Comparison of ENCODE assay signal across 13 cellular contexts in the genomic region with DNA sequence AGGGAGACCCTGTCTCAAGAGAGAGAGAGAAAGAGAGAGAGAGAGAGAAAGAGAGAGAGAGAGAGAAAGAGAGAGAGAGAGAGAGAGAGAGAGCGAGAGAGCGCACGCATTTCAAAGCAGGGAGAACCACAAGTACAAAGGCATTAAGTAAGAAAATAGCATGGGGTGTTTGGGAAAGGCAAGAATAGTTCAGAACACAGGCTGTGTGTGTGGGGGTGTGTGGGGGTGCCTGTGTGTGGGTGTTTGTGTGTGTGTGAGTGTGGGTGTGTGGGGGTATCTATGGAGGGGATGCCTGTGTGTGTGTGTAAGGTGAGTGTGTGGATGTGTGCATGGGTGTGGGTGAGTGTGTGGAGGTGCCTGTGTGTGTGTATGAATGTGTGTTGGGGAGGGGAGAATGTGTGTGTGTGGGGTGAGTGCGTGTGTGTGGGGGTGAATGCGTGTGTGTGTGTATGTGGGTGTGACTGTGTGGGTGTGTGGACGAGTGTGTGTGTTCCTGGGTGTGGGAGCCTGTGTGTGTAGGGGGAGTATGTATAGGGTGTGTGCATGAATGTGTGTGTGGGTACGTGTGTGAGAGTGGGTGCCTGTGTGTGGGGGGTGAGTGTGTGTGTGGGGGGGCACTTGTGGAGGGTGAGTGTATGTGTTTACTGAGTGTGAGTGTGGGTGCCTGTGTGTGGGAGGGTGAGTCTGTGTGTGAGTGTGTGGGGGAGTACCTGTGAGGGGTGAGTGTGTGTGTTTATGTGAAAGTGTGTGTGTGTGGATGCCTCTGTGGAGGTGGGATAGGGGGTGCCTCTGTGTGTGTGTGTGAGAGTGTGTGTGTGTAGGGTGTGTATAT. TPM values are rescaled to one million over a fixed set of nuclear protein-coding genes. Genes with fewer than 3 reads are reported as not detected.
A peak's percentile ranks its signal among the peaks of the same experiment; 100 is the strongest.
DNase-seq lines count a peak whose midpoint lies in the region; ATAC-seq and TF ChIP-seq lines count a peak whose summit lies in the region.
"Had no signal": no experiment of that assay in that cellular context is flagged by ENCODE, and none has a peak within 500 bp of the region (broad histone marks: within the 10 kb centered on the region; RNA-seq: fewer than 3 reads in every experiment).

No MANE protein-coding gene starts in this region.

- H3K27me3 Mint-ChIP-seq in CD4-positive, alpha-beta memory T cell = no peaks in the 10 kb centered on the region
- H3K27me3 Mint-ChIP-seq in activated T-helper 17 cell treated with anti-CD3 and anti-CD28 coated beads, Interleukin-2, amount 50 U/mL, for 72 hours = no peaks in the 10 kb centered on the region
- H3K27me3 Mint-ChIP-seq in mesothelial cell of epicardium (ENCODE audit: low read depth) = no peaks in the 10 kb centered on the region

- H3K4me3 ChIP-seq in CD4-positive, alpha-beta memory T cell (ENCODE audit: low read length in 2 of 2) = peak overlapping the region; percentile 5 to 36
- H3K4me3 ChIP-seq in Jurkat, Clone E6-1 (ENCODE audit: low read length) = peak overlapping the region; percentile 97
- H3K4me3 ChIP-seq in ovary = no peak overlapping the region
- H3K4me3 ChIP-seq: skin epidermis had no signal

- peaks cover 39% of the 10 kb centered on the region for H3K36me3 ChIP-seq in CD4-positive, alpha-beta memory T cell (ENCODE audit: insufficient read depth, low read length)
- no peaks in the 10 kb centered on the region for H3K36me3 ChIP-seq in ovary

- peaks cover 42 to 63% (median 50%) of the 10 kb centered on the region in 4 donors for H3K4me1 Mint-ChIP-seq in CD4-positive, alpha-beta memory T cell
- H3K4me1 Mint-ChIP-seq in activated T-helper 17 cell treated with anti-CD3 and anti-CD28 coated beads, Interleukin-2, amount 50 U/mL, for 72 hours = peaks cover 31% of the 10 kb centered on the region
- peaks cover 29% of the 10 kb centered on the region for H3K4me1 Mint-ChIP-seq in mesothelial cell of epicardium

- peak overlapping the region; percentile 62 for H3K27ac ChIP-seq in CD4-positive, alpha-beta memory T cell (ENCODE audit: low read depth, low read length)
- no peak overlapping the region for H3K27ac ChIP-seq in ovary

- TF ChIP-seq POLR2A in ovary (IDR thresholded peaks at IDR 0.05) = no peak

- POLR2A ChIA-PET in CD4-positive, alpha-beta memory T cell (lab: Charles Lee; ENCODE audit: partially characterized antibody) = interaction anchor here (0.6 to 25.8 kb wide), 12 partner anchors 18 to 72 kb away, joined by 3 to 819 read pairs (median 8); partner anchors contain the start of genes CCDC28B, FAM167B, HDAC1 and LCK

- peak; percentile 29 for ATAC-seq in activated T-helper 17 cell treated with anti-CD3 and anti-CD28 coated beads, Interleukin-2, amount 50 U/mL, for 72 hours (replicated peaks)
- ATAC-seq in GM21528 (IDR thresholded peaks at IDR 0.05; ENCODE audit: low FRiP score, unreplicated experiment) = no peak
- ATAC-seq in GM19467 (IDR thresholded peaks at IDR 0.05; ENCODE audit: unreplicated experiment) = no peak

- H3K9me3 ChIP-seq in CD4-positive, alpha-beta memory T cell (ENCODE audit: control insufficient read depth in 1 of 2, low read length in 2 of 2) = no peaks in the 10 kb centered on the region
- no peaks in the 10 kb centered on the region for H3K9me3 ChIP-seq in ovary

- peaks cover 0 to 3% (median 0%) of the 10 kb centered on the region in 8 donors for H3K9me3 Mint-ChIP-seq in CD4-positive, alpha-beta memory T cell
- no peaks in the 10 kb centered on the region for H3K9me3 Mint-ChIP-seq in activated T-helper 17 cell treated with anti-CD3 and anti-CD28 coated beads, Interleukin-2, amount 50 U/mL, for 72 hours
- no peaks in the 10 kb centered on the region for H3K9me3 Mint-ChIP-seq in mesothelial cell of epicardium

- DNase-seq in CD4-positive, alpha-beta memory T cell = peak in 3 of 5 donors; percentile 38 to 59 (median 49)
- DNase-seq in Jurkat, Clone E6-1 (ENCODE audit: low read depth, low spot score) = peak; percentile 70
- no peak for DNase-seq in mesothelial cell of epicardium (ENCODE audit: low spot score in 2 of 2, unreplicated experiment in 2 of 2)
- no peak for DNase-seq in NCI-H1436 (lab: John Stamatoyannopoulos, UW)
- DNase-seq in ovary = no peak
- DNase-seq: cerebellar nuclear complex, Karpas-422, NCI-H1930 had no signal

- intact Hi-C loops in CD4-positive, alpha-beta memory T cell (cut with micrococcal nuclease) = loop anchor here (1.0 to 2.0 kb wide), 3 partner anchors 8 to 32 kb away; no protein-coding TSS in a partner anchor
- intact Hi-C loops in ovary (cut with DNase I) = no loop called here

- peaks cover 61% of the 10 kb centered on the region for H3K4me1 ChIP-seq in CD4-positive, alpha-beta memory T cell (ENCODE audit: insufficient read depth, low read length)
- H3K4me1 ChIP-seq in ovary (ENCODE audit: insufficient read depth) = no peaks in the 10 kb centered on the region

- WGBS in ovary, 3 donors = 52 to 59% (median 56%) methylated on average over 7 of the region's 7 CpGs

- TF ChIP-seq EP300 in ovary (IDR thresholded peaks at IDR 0.05) = no peak

- no peaks in the 10 kb centered on the region for H3K27me3 ChIP-seq in CD4-positive, alpha-beta memory T cell (ENCODE audit: insufficient read depth, low read length)
- H3K27me3 ChIP-seq in ovary = no peaks in the 10 kb centered on the region

- peak overlapping the region; percentile 95 to 100 (median 97) for H3K27ac Mint-ChIP-seq in CD4-positive, alpha-beta memory T cell
- H3K27ac Mint-ChIP-seq in activated T-helper 17 cell treated with anti-CD3 and anti-CD28 coated beads, Interleukin-2, amount 50 U/mL, for 72 hours = peak overlapping the region; percentile 98
- H3K27ac Mint-ChIP-seq in mesothelial cell of epicardium = peak overlapping the region; percentile 94

- H3K4me3 Mint-ChIP-seq in CD4-positive, alpha-beta memory T cell = peak overlapping the region; percentile 82 to 89 (median 82)
- peak overlapping the region; percentile 85 for H3K4me3 Mint-ChIP-seq in activated T-helper 17 cell treated with anti-CD3 and anti-CD28 coated beads, Interleukin-2, amount 50 U/mL, for 72 hours
- peak overlapping the region; percentile 50 for H3K4me3 Mint-ChIP-seq in mesothelial cell of epicardium

- CTCF ChIA-PET in CD4-positive, alpha-beta memory T cell (lab: Charles Lee; ENCODE audit: partially characterized antibody) = interaction anchor here (0.7 to 2.0 kb wide), 7 partner anchors 8 to 32 kb away, joined by 3 to 15 read pairs (median 6); partner anchors contain the start of gene LCK

- H3K36me3 Mint-ChIP-seq in CD4-positive, alpha-beta memory T cell = peaks cover 26 to 64% of the 10 kb centered on the region in 2 donors
- peaks cover 79% of the 10 kb centered on the region for H3K36me3 Mint-ChIP-seq in activated T-helper 17 cell treated with anti-CD3 and anti-CD28 coated beads, Interleukin-2, amount 50 U/mL, for 72 hours (ENCODE audit: low read depth)
- H3K36me3 Mint-ChIP-seq in mesothelial cell of epicardium = no peaks in the 10 kb centered on the region

- no peak for TF ChIP-seq CTCF in mesothelial cell of epicardium (IDR thresholded peaks at IDR 0.05; ENCODE audit: unreplicated experiment)
- TF ChIP-seq CTCF in ovary (IDR thresholded peaks at IDR 0.05) = no peak

RNA-seq across cellular contexts. Expression of gene HDAC1, which starts 19.1 kb away (rescaled TPM):
- total RNA-seq in CD4-positive, alpha-beta memory T cell = 100 to 1,000 TPM; 174 to 190 TPM
- 100 to 1,000 TPM; 169 to 185 TPM for polyA plus RNA-seq in CD4-positive, alpha-beta memory T cell
- polyA plus RNA-seq in Jurkat, Clone E6-1 (2012; ENCODE audit: insufficient read depth, insufficient read length) = 525 TPM
- 100 to 1,000 TPM; 171 to 199 TPM for total RNA-seq in activated T-helper 17 cell treated with anti-CD3 and anti-CD28 coated beads, Interleukin-2, amount 50 U/mL, for 72 hours
- total RNA-seq in mesothelial cell of epicardium (122 to 131 TPM (median 127 TPM) in 3 replicates), ovary (100 to 1,000 TPM in 1 of 7 donors, 10 to 100 TPM in 6; 52.9 to 107 (median 89.2) TPM)
- polyA plus RNA-seq in ovary = 100 to 1,000 TPM in 1 of 2 donors, 10 to 100 TPM in 1; 66.7 to 101 TPM

RNA-seq across cellular contexts. Expression of gene LCK, which starts 21.7 kb away (rescaled TPM):
- 100 to 1,000 TPM; 431 to 436 TPM for total RNA-seq in CD4-positive, alpha-beta memory T cell
- polyA plus RNA-seq in CD4-positive, alpha-beta memory T cell = 1,000 to 10,000 TPM in 1 of 2 donors, 100 to 1,000 TPM in 1; 779 to 1,233 TPM
- polyA plus RNA-seq in Jurkat, Clone E6-1 (2012; ENCODE audit: insufficient read depth, insufficient read length) = 586 TPM
- 100 to 1,000 TPM; 228 to 323 TPM for total RNA-seq in activated T-helper 17 cell treated with anti-CD3 and anti-CD28 coated beads, Interleukin-2, amount 50 U/mL, for 72 hours
- 1.4 to 1.8 TPM (median 1.5 TPM) in 3 replicates for total RNA-seq in mesothelial cell of epicardium
- 1 to 10 TPM in 3 of 7 donors, under 1 TPM in 4; 0.35 to 1.4 (median 0.92) TPM for total RNA-seq in ovary
- polyA plus RNA-seq in ovary = 1 to 10 TPM in 1 of 2 donors, under 1 TPM in 1; 0.69 to 2.8 TPM
- total RNA-seq: fibroblast of lung had no signal
- polyA plus RNA-seq: fibroblast of lung had no signal

RNA-seq across cellular contexts. Expression of gene FAM167B, which starts 25.8 kb away (rescaled TPM):
- 1 to 10 TPM in 1 of 2 experiments, under 1 TPM in 1; 0.50 to 1.2 TPM for total RNA-seq in CD4-positive, alpha-beta memory T cell
- not detected for polyA plus RNA-seq in CD4-positive, alpha-beta memory T cell
- 1.3 TPM for polyA plus RNA-seq in Jurkat, Clone E6-1 (2012; ENCODE audit: insufficient read depth, insufficient read length)
- total RNA-seq in activated T-helper 17 cell treated with anti-CD3 and anti-CD28 coated beads, Interleukin-2, amount 50 U/mL, for 72 hours = 1 to 10 TPM in 1 of 2 donors, under 1 TPM in 1; 0.99 to 1.1 TPM
- total RNA-seq in mesothelial cell of epicardium (1.8 to 2.9 TPM (median 2.3 TPM) in 3 replicates), ovary (1 to 10 TPM in 6 of 7 donors, not detected in 1; 1.5 to 7.8 (median 3.6) TPM)
- polyA plus RNA-seq in ovary = 1 to 10 TPM; 2.3 to 3.4 TPM

RNA-seq across cellular contexts. Expression of gene EIF3I, which starts 50.6 kb away (rescaled TPM):
- total RNA-seq in CD4-positive, alpha-beta memory T cell = 10 to 100 TPM; 78.3 to 85.3 TPM
- polyA plus RNA-seq in CD4-positive, alpha-beta memory T cell = 100 to 1,000 TPM; 165 to 248 TPM
- 419 TPM for polyA plus RNA-seq in Jurkat, Clone E6-1 (2012; ENCODE audit: insufficient read depth, insufficient read length)
- 100 to 1,000 TPM; 203 to 303 TPM for total RNA-seq in activated T-helper 17 cell treated with anti-CD3 and anti-CD28 coated beads, Interleukin-2, amount 50 U/mL, for 72 hours
- total RNA-seq in mesothelial cell of epicardium (143 to 147 TPM (median 146 TPM) in 3 replicates), ovary (100 to 1,000 TPM; 140 to 194 (median 161) TPM)
- 100 to 1,000 TPM; 189 to 272 TPM for polyA plus RNA-seq in ovary

RNA-seq across cellular contexts. Expression of gene TMEM234, which starts 50.6 kb away (rescaled TPM):
- total RNA-seq in CD4-positive, alpha-beta memory T cell = 10 to 100 TPM; 27.1 to 30.7 TPM
- 1 to 10 TPM; 5.1 to 6.1 TPM for polyA plus RNA-seq in CD4-positive, alpha-beta memory T cell
- polyA plus RNA-seq in Jurkat, Clone E6-1 (2012; ENCODE audit: insufficient read depth, insufficient read length) = 8.7 TPM
- 10 to 100 TPM; 11.4 to 12.9 TPM for total RNA-seq in activated T-helper 17 cell treated with anti-CD3 and anti-CD28 coated beads, Interleukin-2, amount 50 U/mL, for 72 hours
- total RNA-seq in mesothelial cell of epicardium = 28.9 to 33.3 TPM (median 32.9 TPM) in 3 replicates
- total RNA-seq in ovary = 10 to 100 TPM; 11.6 to 34.6 (median 24.6) TPM
- 10 to 100 TPM in 1 of 2 donors, 1 to 10 TPM in 1; 9.4 to 13.8 TPM for polyA plus RNA-seq in ovary

Comparison
In these comparisons a context has a peak if more than half of its experiments do, and no peak if none do; other contexts are left out.
1. DNase-seq: peak in CD4-positive, alpha-beta memory T cell (3 of 5) and Jurkat, Clone E6-1 (single experiment); none in mesothelial cell of epicardium (0 of 2), NCI-H1436 (single experiment) and ovary (0 of 5).
2. RNA of gene LCK, which starts 21.7 kb away (total RNA-seq): 431 to 436 TPM in CD4-positive, alpha-beta memory T cell and 228 to 323 TPM in activated T-helper 17 cell treated with anti-CD3 and anti-CD28 coated beads, Interleukin-2, amount 50 U/mL, for 72 hours; 1.4 to 1.8 TPM in mesothelial cell of epicardium and 0.35 to 1.4 TPM in ovary; every median in the first group is over 10 times any median in the second.
3. Peak in every context shown above with its lines, with median percentiles within 50 percentile points of each other: H3K27ac Mint-ChIP-seq and H3K4me3 Mint-ChIP-seq.